Comparison of ENCODE assay signal across 1 cellular context in the genomic region with DNA sequence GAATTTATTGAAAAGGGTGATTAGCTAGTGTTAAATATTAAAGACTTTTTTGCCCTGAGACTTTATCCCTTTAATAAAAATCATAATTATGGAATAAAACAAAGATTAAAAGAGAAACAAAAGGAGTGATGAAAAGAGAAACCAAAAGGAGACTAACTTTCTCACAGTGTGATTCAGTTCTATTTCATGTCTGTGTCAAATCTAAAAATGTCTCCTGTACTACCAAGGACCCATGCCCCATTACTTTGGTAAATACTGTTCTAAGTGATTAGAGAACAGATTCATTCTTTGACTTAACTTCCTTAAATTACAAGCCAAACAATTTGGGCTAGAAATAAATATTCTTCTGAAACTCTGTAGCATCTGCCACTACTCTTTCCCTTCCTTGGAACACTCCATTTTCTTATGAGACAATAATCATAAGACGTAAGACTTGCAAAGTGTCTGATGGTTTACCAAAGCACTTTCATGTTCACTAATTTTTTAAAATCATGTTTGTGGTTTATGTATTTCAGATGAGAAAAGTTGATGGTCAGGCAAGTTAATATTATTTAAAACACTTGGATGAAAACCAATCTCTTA.
TF ChIP-seq lines count a peak whose summit lies in the region.

No MANE protein-coding gene starts in this region.

TF ChIP-seq in GM23338, 12 proteins besides CTCF, POLR2A, EP300 and RAD21 (continued from another document):
- TF ChIP-seq, protein P1, sequence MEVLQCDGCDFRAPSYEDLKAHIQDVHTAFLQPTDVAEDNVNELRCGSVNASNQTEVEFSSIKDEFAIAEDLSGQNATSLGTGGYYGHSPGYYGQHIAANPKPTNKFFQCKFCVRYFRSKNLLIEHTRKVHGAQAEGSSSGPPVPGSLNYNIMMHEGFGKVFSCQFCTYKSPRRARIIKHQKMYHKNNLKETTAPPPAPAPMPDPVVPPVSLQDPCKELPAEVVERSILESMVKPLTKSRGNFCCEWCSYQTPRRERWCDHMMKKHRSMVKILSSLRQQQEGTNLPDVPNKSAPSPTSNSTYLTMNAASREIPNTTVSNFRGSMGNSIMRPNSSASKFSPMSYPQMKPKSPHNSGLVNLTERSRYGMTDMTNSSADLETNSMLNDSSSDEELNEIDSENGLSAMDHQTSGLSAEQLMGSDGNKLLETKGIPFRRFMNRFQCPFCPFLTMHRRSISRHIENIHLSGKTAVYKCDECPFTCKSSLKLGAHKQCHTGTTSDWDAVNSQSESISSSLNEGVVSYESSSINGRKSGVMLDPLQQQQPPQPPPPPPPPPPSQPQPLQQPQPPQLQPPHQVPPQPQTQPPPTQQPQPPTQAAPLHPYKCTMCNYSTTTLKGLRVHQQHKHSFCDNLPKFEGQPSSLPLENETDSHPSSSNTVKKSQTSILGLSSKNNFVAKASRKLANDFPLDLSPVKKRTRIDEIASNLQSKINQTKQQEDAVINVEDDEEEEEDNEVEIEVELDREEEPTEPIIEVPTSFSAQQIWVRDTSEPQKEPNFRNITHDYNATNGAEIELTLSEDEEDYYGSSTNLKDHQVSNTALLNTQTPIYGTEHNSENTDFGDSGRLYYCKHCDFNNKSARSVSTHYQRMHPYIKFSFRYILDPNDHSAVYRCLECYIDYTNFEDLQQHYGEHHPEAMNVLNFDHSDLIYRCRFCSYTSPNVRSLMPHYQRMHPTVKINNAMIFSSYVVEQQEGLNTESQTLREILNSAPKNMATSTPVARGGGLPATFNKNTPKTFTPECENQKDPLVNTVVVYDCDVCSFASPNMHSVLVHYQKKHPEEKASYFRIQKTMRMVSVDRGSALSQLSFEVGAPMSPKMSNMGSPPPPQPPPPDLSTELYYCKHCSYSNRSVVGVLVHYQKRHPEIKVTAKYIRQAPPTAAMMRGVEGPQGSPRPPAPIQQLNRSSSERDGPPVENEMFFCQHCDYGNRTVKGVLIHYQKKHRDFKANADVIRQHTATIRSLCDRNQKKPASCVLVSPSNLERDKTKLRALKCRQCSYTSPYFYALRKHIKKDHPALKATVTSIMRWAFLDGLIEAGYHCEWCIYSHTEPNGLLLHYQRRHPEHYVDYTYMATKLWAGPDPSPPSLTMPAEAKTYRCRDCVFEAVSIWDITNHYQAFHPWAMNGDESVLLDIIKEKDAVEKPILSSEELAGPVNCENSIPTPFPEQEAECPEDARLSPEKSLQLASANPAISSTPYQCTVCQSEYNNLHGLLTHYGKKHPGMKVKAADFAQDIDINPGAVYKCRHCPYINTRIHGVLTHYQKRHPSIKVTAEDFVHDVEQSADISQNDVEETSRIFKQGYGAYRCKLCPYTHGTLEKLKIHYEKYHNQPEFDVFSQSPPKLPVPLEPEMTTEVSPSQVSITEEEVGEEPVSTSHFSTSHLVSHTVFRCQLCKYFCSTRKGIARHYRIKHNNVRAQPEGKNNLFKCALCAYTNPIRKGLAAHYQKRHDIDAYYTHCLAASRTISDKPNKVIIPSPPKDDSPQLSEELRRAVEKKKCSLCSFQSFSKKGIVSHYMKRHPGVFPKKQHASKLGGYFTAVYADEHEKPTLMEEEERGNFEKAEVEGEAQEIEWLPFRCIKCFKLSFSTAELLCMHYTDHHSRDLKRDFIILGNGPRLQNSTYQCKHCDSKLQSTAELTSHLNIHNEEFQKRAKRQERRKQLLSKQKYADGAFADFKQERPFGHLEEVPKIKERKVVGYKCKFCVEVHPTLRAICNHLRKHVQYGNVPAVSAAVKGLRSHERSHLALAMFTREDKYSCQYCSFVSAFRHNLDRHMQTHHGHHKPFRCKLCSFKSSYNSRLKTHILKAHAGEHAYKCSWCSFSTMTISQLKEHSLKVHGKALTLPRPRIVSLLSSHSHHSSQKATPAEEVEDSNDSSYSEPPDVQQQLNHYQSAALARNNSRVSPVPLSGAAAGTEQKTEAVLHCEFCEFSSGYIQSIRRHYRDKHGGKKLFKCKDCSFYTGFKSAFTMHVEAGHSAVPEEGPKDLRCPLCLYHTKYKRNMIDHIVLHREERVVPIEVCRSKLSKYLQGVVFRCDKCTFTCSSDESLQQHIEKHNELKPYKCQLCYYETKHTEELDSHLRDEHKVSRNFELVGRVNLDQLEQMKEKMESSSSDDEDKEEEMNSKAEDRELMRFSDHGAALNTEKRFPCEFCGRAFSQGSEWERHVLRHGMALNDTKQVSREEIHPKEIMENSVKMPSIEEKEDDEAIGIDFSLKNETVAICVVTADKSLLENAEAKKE (CRISPR knock-in tag; IDR thresholded peaks at IDR 0.05) = no peak
- TF ChIP-seq POLR2AphosphoS5 (IDR thresholded peaks at IDR 0.05; ENCODE audit: low read depth) = no peak
- no peak for TF ChIP-seq EZH2 (IDR thresholded peaks at IDR 0.05; ENCODE audit: low read depth, unreplicated experiment)
- TF ChIP-seq, protein P2, sequence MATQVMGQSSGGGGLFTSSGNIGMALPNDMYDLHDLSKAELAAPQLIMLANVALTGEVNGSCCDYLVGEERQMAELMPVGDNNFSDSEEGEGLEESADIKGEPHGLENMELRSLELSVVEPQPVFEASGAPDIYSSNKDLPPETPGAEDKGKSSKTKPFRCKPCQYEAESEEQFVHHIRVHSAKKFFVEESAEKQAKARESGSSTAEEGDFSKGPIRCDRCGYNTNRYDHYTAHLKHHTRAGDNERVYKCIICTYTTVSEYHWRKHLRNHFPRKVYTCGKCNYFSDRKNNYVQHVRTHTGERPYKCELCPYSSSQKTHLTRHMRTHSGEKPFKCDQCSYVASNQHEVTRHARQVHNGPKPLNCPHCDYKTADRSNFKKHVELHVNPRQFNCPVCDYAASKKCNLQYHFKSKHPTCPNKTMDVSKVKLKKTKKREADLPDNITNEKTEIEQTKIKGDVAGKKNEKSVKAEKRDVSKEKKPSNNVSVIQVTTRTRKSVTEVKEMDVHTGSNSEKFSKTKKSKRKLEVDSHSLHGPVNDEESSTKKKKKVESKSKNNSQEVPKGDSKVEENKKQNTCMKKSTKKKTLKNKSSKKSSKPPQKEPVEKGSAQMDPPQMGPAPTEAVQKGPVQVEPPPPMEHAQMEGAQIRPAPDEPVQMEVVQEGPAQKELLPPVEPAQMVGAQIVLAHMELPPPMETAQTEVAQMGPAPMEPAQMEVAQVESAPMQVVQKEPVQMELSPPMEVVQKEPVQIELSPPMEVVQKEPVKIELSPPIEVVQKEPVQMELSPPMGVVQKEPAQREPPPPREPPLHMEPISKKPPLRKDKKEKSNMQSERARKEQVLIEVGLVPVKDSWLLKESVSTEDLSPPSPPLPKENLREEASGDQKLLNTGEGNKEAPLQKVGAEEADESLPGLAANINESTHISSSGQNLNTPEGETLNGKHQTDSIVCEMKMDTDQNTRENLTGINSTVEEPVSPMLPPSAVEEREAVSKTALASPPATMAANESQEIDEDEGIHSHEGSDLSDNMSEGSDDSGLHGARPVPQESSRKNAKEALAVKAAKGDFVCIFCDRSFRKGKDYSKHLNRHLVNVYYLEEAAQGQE (IDR thresholded peaks at IDR 0.05; ENCODE audit: unreplicated experiment) = no peak
- TF ChIP-seq ZNF331 (CRISPR knock-in tag; IDR thresholded peaks at IDR 0.05; ENCODE audit: low read depth) = no peak
- TF ChIP-seq JUNB (IDR thresholded peaks at IDR 0.05; ENCODE audit: unreplicated experiment) = no peak
- TF ChIP-seq CREB1 (CRISPR knock-in tag; IDR thresholded peaks at IDR 0.05; ENCODE audit: low read depth) = no peak
- no peak for TF ChIP-seq NANOG (IDR thresholded peaks at IDR 0.05; ENCODE audit: borderline replicate concordance)
- TF ChIP-seq EZH2phosphoT487 (IDR thresholded peaks at IDR 0.05; ENCODE audit: unreplicated experiment) = no peak
- no peak for TF ChIP-seq ZNF114 (CRISPR knock-in tag; IDR thresholded peaks at IDR 0.05)
